ENCODE assay signal across 25 cellular contexts in genomic region chr3:142881445-142882224, GRCh38. TPM values are rescaled to one million over a fixed set of nuclear protein-coding genes. Genes with fewer than 3 reads are reported as not detected.
DNase-seq lines count a peak whose midpoint lies in the region; ATAC-seq, FAIRE-seq and TF ChIP-seq lines count a peak whose summit lies in the region.
"Had no signal": no experiment of that assay in that cellular context is flagged by ENCODE, and none has a peak within 500 bp of the region (broad histone marks: within the 10 kb centered on the region; RNA-seq: fewer than 3 reads in every experiment).

No MANE protein-coding gene starts in this region.

- H3K27ac ChIP-seq in HepG2 (ENCODE audit: extremely low read length, insufficient read depth, low read length) (no peak overlapping the region), right lobe of liver (no peak overlapping the region), K562 (ENCODE audit: extremely low read depth, low read depth, low read length) (no peak overlapping the region)
- H3K27ac ChIP-seq: 22Rv1; BLaER1 treated with 17β-estradiol and CSF1 and Interleukin-3, amounts not matched to agents 10 nM and 100 nM; GM23248 had no signal

- H3K79me2 ChIP-seq in HepG2 (ENCODE audit: insufficient read depth, low read length) (no peaks in the 10 kb centered on the region), K562 (ENCODE audit: control insufficient read depth, insufficient read depth, low read length) (no peaks in the 10 kb centered on the region)

- TF ChIP-seq EP300 in HepG2 (IDR thresholded peaks at IDR 0.05; ENCODE audit: low read depth in 2 of 2, low read length in 2 of 2) (no peak), HepG2 (CRISPR knock-in tag; IDR thresholded peaks at IDR 0.05; ENCODE audit: borderline replicate concordance) (no peak), K562 (IDR thresholded peaks at IDR 0.05; ENCODE audit: low read length) (no peak)

- H3K27me3 ChIP-seq in HepG2 (ENCODE audit: control insufficient read depth in 1 of 2, insufficient read depth in 2 of 2, low read length in 2 of 2) = peaks cover 0 to 14% of the 10 kb centered on the region in 2 experiments; a peak in 2 of 5 replicates
- no peaks in the 10 kb centered on the region for H3K27me3 ChIP-seq in right lobe of liver
- no peaks in the 10 kb centered on the region; a peak in 1 of 5 replicates for H3K27me3 ChIP-seq in K562 (ENCODE audit: control insufficient read depth in 2 of 2, insufficient read depth in 2 of 2, low read length in 2 of 2)
- H3K27me3 ChIP-seq: BE2C; BLaER1 treated with 17β-estradiol and CSF1 and Interleukin-3, amounts not matched to agents 10 nM and 100 nM had no signal

- POLR2A ChIA-PET in HepG2 (lab: Yijun Ruan, JAX) (no interaction called here), K562 (lab: Yijun Ruan, JAX) (interaction anchor here (0.7 to 1.1 kb wide), 2 partner anchors 12 to 76 kb away, joined by 3 read pairs; no protein-coding TSS in a partner anchor), HEK293T (lab: Yijun Ruan, JAX) (no interaction called here)

- H3K36me3 Mint-ChIP-seq in effector memory CD8-positive, alpha-beta T cell (ENCODE audit: insufficient read depth) = no peaks in the 10 kb centered on the region
- H3K36me3 Mint-ChIP-seq: CD14-positive monocyte; CD8-positive, alpha-beta memory T cell had no signal

- no peaks in the 10 kb centered on the region for H3K9me3 ChIP-seq in HepG2 (ENCODE audit: low read length)
- no peaks in the 10 kb centered on the region for H3K9me3 ChIP-seq in right lobe of liver
- no peaks in the 10 kb centered on the region for H3K9me3 ChIP-seq in K562 (replicated peaks; ENCODE audit: control insufficient read depth, insufficient read depth, low read depth, low read length)
- no peaks in the 10 kb centered on the region for H3K9me3 ChIP-seq in mucosa of descending colon
- H3K9me3 ChIP-seq: BE2C; BLaER1 treated with 17β-estradiol and CSF1 and Interleukin-3, amounts not matched to agents 10 nM and 100 nM had no signal

- no peaks in the 10 kb centered on the region for H3K4me1 Mint-ChIP-seq in effector memory CD8-positive, alpha-beta T cell (ENCODE audit: low read depth in 2 of 2)
- H3K4me1 Mint-ChIP-seq: CD8-positive, alpha-beta memory T cell; H9 had no signal

- H3K9ac ChIP-seq in HepG2 (ENCODE audit: insufficient read depth, low read depth, low read length) (no peak overlapping the region), K562 (ENCODE audit: insufficient read depth in 1 of 2, low read depth in 2 of 2, low read length in 2 of 2) (no peak overlapping the region)
- H3K9ac ChIP-seq: BLaER1 treated with 17β-estradiol and CSF1 and Interleukin-3, amounts not matched to agents 10 nM and 100 nM; GM23248 had no signal

- H3K9me1 ChIP-seq in K562 (ENCODE audit: control insufficient read depth, insufficient read depth, low read length) = no peaks in the 10 kb centered on the region

- no peaks in the 10 kb centered on the region for H3K9me3 Mint-ChIP-seq in effector memory CD8-positive, alpha-beta T cell
- H3K9me3 Mint-ChIP-seq: CD14-positive monocyte; CD4-positive, alpha-beta T cell; CD8-positive, alpha-beta memory T cell; H9 had no signal

- no peak overlapping the region for H3K27ac Mint-ChIP-seq in effector memory CD8-positive, alpha-beta T cell
- H3K27ac Mint-ChIP-seq: CD14-positive monocyte; CD4-positive, alpha-beta T cell; CD8-positive, alpha-beta memory T cell had no signal

- H4K20me1 ChIP-seq in HepG2 (ENCODE audit: insufficient read depth, low read length) = no peaks in the 10 kb centered on the region
- H4K20me1 ChIP-seq in K562 (replicated peaks; ENCODE audit: control insufficient read depth, insufficient read depth, low read length) = no peaks in the 10 kb centered on the region
- H4K20me1 ChIP-seq: BLaER1 treated with 17β-estradiol and CSF1 and Interleukin-3, amounts not matched to agents 10 nM and 100 nM had no signal

- TF ChIP-seq CTCF in HepG2 (CRISPR knock-in tag; IDR thresholded peaks at IDR 0.05) (no peak), right lobe of liver (IDR thresholded peaks at IDR 0.05) (no peak), K562 (IDR thresholded peaks at IDR 0.05 in 2 of 3, conservative IDR thresholded peaks at IDR 0.05 in 1 of 3; ENCODE audit: insufficient read depth in 2 of 3, low read depth in 1 of 3, low read length in 3 of 3) (no peak), mucosa of descending colon (IDR thresholded peaks at IDR 0.05) (no peak)

- H3K36me3 ChIP-seq in HepG2 (replicated peaks in 1 of 2; ENCODE audit: control insufficient read depth in 1 of 2, insufficient read depth in 2 of 2, low read length in 2 of 2) (no peaks in the 10 kb centered on the region), right lobe of liver (no peaks in the 10 kb centered on the region), K562 (ENCODE audit: control insufficient read depth, insufficient read depth, low read length) (no peaks in the 10 kb centered on the region), mucosa of descending colon (ENCODE audit: low read depth) (no peaks in the 10 kb centered on the region)
- H3K36me3 ChIP-seq: BE2C; BLaER1 treated with 17β-estradiol and CSF1 and Interleukin-3, amounts not matched to agents 10 nM and 100 nM had no signal

- no peak for TF ChIP-seq RAD21 in HepG2 (CRISPR knock-in tag; IDR thresholded peaks at IDR 0.05)
- no peak for TF ChIP-seq RAD21 in K562 (CRISPR knock-in tag; conservative IDR thresholded peaks at IDR 0.05 in 1 of 2, IDR thresholded peaks at IDR 0.05 in 1 of 2)

- intact Hi-C loops in HepG2 (cut with micrococcal nuclease; ENCODE audit: unreplicated experiment) = no loop called here
- intact Hi-C loops in right lobe of liver (cut with DNase I) = no loop called here
- intact Hi-C loops in K562 (cut with micrococcal nuclease) = no loop called here
- intact Hi-C loops in mucosa of descending colon (cut with DNase I, micrococcal nuclease) = no loop called here

- H2AFZ ChIP-seq in HepG2 (ENCODE audit: low read length) (no peak overlapping the region), K562 (ENCODE audit: low read depth, low read length) (no peak overlapping the region)
- H2AFZ ChIP-seq: GM23248 had no signal

- no peak for TF ChIP-seq POLR2A in HepG2 (IDR thresholded peaks at IDR 0.05; ENCODE audit: insufficient read depth in 1 of 2, low read depth in 2 of 2, low read length in 2 of 2)
- TF ChIP-seq POLR2A in right lobe of liver (IDR thresholded peaks at IDR 0.05) = no peak
- TF ChIP-seq POLR2A in K562 (conservative IDR thresholded peaks at IDR 0.05) = no peak

- no peak for DNase-seq in HepG2 (ENCODE audit: low spot score)
- DNase-seq in right lobe of liver = no peak
- DNase-seq in K562 (ENCODE audit: extremely low read depth in 1 of 4, low spot score in 3 of 4) = no peak
- no peak for DNase-seq in mucosa of descending colon
- DNase-seq in HEK293T (ENCODE audit: extremely low spot score) = no peak
- DNase-seq in effector memory CD8-positive, alpha-beta T cell = no peak
- DNase-seq: ACHN; AML-193; BE2C; CD4-positive, alpha-beta T cell; CD8-positive, alpha-beta memory T cell; DMS 273 treated with DMSO at 0.1 percent for 48 hours; DMS79; EL; GDM1; GM23248; H9 had no signal

- ATAC-seq in HepG2 (no peak), right lobe of liver (no peak), K562 (no peak), mucosa of descending colon (peak; percentile 76)
- ATAC-seq in effector memory CD8-positive, alpha-beta T cell (replicated peaks) = no peak
- ATAC-seq: GM12878, HCT116 had no signal

- H3K4me3 ChIP-seq in HepG2 (replicated peaks in 1 of 3; ENCODE audit: insufficient read depth in 1 of 3, low read depth in 2 of 3, low read length in 3 of 3) (no peak overlapping the region), right lobe of liver (no peak overlapping the region), K562 (no peak overlapping the region), mucosa of descending colon (no peak overlapping the region)
- H3K4me3 ChIP-seq: BLaER1 treated with 17β-estradiol and CSF1 and Interleukin-3, amounts not matched to agents 10 nM and 100 nM; GM12878; GM23248 had no signal

- no peak overlapping the region for H3K4me3 Mint-ChIP-seq in effector memory CD8-positive, alpha-beta T cell
- H3K4me3 Mint-ChIP-seq: CD14-positive monocyte; CD4-positive, alpha-beta T cell; CD8-positive, alpha-beta memory T cell; H9 had no signal

- CTCF ChIA-PET in HepG2 (lab: Yijun Ruan, JAX; ENCODE audit: low intra/inter-chr PET ratio, low total read pairs) = no interaction called here
- CTCF ChIA-PET in K562 (lab: Yijun Ruan, JAX; ENCODE audit: low intra/inter-chr PET ratio) = no interaction called here
- CTCF ChIA-PET in HEK293T (lab: Yijun Ruan, JAX) = no interaction called here

- 48% methylated on average over 6 of the region's 6 CpGs for WGBS in HepG2 (ENCODE audit: low lambda C conversion rate)
- 87% methylated on average over 6 of the region's 6 CpGs for WGBS in right lobe of liver (ENCODE audit: insufficient coverage, low coverage, low lambda C conversion rate, missing lambda C conversion rate)
- whole genome bisulfite sequencing in K562 (ENCODE audit: insufficient coverage, low coverage, missing lambda C conversion rate) = 28% methylated on average over 6 of the region's 6 CpGs

- in situ Hi-C loops in HepG2 (cut with HindIII; ENCODE audit: extremely low pct_ligation_motif_present, low pct_unique_long_range_greater_than_20kb) (no loop called here), K562 (cut with MboI) (no loop called here)

- no peak overlapping the region for H3K4me2 ChIP-seq in HepG2 (ENCODE audit: low read depth, low read length)
- H3K4me2 ChIP-seq in K562 (ENCODE audit: insufficient read depth, low read length) = no peak overlapping the region
- H3K4me2 ChIP-seq: BLaER1 treated with 17β-estradiol and CSF1 and Interleukin-3, amounts not matched to agents 10 nM and 100 nM had no signal

- BruUV-seq in HepG2 (replicated peaks; lab: Mats Ljungman, UMichigan) (no TSS peak), K562 (replicated peaks; lab: Mats Ljungman, UMichigan) (no TSS peak)

- no peaks in the 10 kb centered on the region for H3K4me1 ChIP-seq in HepG2 (ENCODE audit: insufficient read depth, low read length)
- no peaks in the 10 kb centered on the region for H3K4me1 ChIP-seq in right lobe of liver
- H3K4me1 ChIP-seq in K562 (replicated peaks in 1 of 2; ENCODE audit: control insufficient read depth in 2 of 2, insufficient read depth in 2 of 2, low read length in 2 of 2) = peaks cover 0 to 8% of the 10 kb centered on the region in 2 experiments; a peak in 1 of 5 replicates
- no peaks in the 10 kb centered on the region for H3K4me1 ChIP-seq in mucosa of descending colon (ENCODE audit: low read depth)
- H3K4me1 ChIP-seq: BE2C had no signal

- H3K27me3 Mint-ChIP-seq in effector memory CD8-positive, alpha-beta T cell = peaks cover 40 to 58% of the 10 kb centered on the region in 2 donors

- FAIRE-seq in HepG2 (lab: Jason Lieb, UNC) (no peak), K562 (lab: Jason Lieb, UNC) (no peak)
- FAIRE-seq: A204.1, D721Med, GM12878, GM19239 had no signal

RNA-seq across cellular contexts. Expression of gene PCOLCE2, which starts 7.2 kb away (rescaled TPM):
- total RNA-seq in HepG2 (2016; rRNA removed; fragmentation: Illumina TruSeq; extraction: Trizol) (1.1 and 2.0 TPM in 2 replicates), right lobe of liver (1 to 10 TPM; 1.8 to 9.7 (median 3.8) TPM), K562 (2014; rRNA removed) (0.73 and 0.86 TPM in 2 replicates), K562 (2014; rRNA removed; fragmentation: Illumina TruSeq; extraction: Trizol) (0.65 and 0.83 TPM in 2 replicates), K562 (2015; rRNA removed; fragmentation: Illumina TruSeq; extraction: Trizol) (0.40 and 0.49 TPM in 2 replicates), K562 (2021) (0.49 and 1.0 TPM in 2 replicates), mucosa of descending colon (1 to 10 TPM; 1.5 to 8.4 (median 2.3) TPM)
- 0.40 and 0.71 TPM in 2 replicates for total RNA-seq in HepG2 (2016; cell fraction: cytosol; rRNA removed; fragmentation: Illumina TruSeq; extraction: Trizol; ENCODE audit: low read depth)
- 2.0 and 2.1 TPM in 2 replicates for total RNA-seq in HepG2 (2016; cell fraction: insoluble cytoplasmic fraction; rRNA removed; fragmentation: Illumina TruSeq; extraction: Trizol)
- total RNA-seq in HepG2 (2016; cell fraction: membrane; rRNA removed; fragmentation: Illumina TruSeq; extraction: Trizol) = 0.71 and 1.1 TPM in 2 replicates
- 1.5 and 2.6 TPM in 2 replicates for total RNA-seq in HepG2 (2016; cell fraction: nucleus; rRNA removed; fragmentation: Illumina TruSeq; extraction: Trizol)
- polyA plus RNA-seq in HepG2 (2011; rRNA removed) (0.71 and 0.74 TPM in 2 replicates), K562 (2011; rRNA removed) (1.1 and 1.2 TPM in 2 replicates), K562 (2014; fragmentation: Illumina TruSeq; extraction: Trizol) (0.64 and 0.72 TPM in 2 replicates), K562 (2014; fragmentation: Nextera tagmentation; extraction: Ambion mirVana) (under 1 TPM; 0.18 to 0.39 TPM), K562 (2014; rRNA removed) (0.59 and 1.2 TPM in 2 replicates)
- polyA plus RNA-seq in HepG2 (2011; cell fraction: cytosol; rRNA removed) = 0.46 and 1.2 TPM in 2 replicates
- 0.55 and 0.87 TPM in 2 replicates for polyA plus RNA-seq in HepG2 (2011; cell fraction: nucleus; rRNA removed)
- polyA plus RNA-seq in HepG2 (2012) = 0.87 and 2.5 TPM in 2 replicates
- 0.47 and 1.1 TPM in 2 replicates for polyA plus RNA-seq in HepG2 (2016; cell fraction: cytosol; fragmentation: Illumina TruSeq; extraction: Trizol; ENCODE audit: low read depth)
- polyA plus RNA-seq in HepG2 (2016; cell fraction: insoluble cytoplasmic fraction; fragmentation: Illumina TruSeq; extraction: Trizol; ENCODE audit: low read depth) = 1.1 and 1.3 TPM in 2 replicates
- 1.00 and 1.6 TPM in 2 replicates for polyA plus RNA-seq in HepG2 (2016; cell fraction: membrane; fragmentation: Illumina TruSeq; extraction: Trizol; ENCODE audit: low read depth)
- 3.8 and 6.0 TPM in 2 replicates for polyA plus RNA-seq in HepG2 (2016; cell fraction: nucleus; fragmentation: Illumina TruSeq; extraction: Trizol; ENCODE audit: insufficient read depth, low read depth)
- 0.60 and 25.3 TPM in 2 replicates for polyA minus RNA-seq in HepG2 (2011; rRNA and poly(A)+ RNA removed; ENCODE audit: low replicate concordance)
- polyA minus RNA-seq in HepG2 (2011; cell fraction: cytosol; rRNA and poly(A)+ RNA removed) = 1.7 TPM in 1 of 2 replicates, not detected in the other
- polyA minus RNA-seq in HepG2 (2011; cell fraction: nucleus; rRNA and poly(A)+ RNA removed) = 0.52 and 1.5 TPM in 2 replicates
- total RNA-seq in K562 (2011; cell fraction: chromatin; rRNA removed; ENCODE audit: low replicate concordance) = 4.6 and 8.1 TPM in 2 replicates
- total RNA-seq in K562 (2011; cell fraction: nucleolus; rRNA removed) = 3.2 and 3.3 TPM in 2 replicates
- total RNA-seq in K562 (2011; cell fraction: nucleoplasm; rRNA removed) = 6.0 and 6.3 TPM in 2 replicates
- 0.58 and 0.73 TPM in 2 replicates for polyA plus RNA-seq in K562 (2011; cell fraction: cytosol; rRNA removed)
- 0.76 and 0.98 TPM in 2 replicates for polyA plus RNA-seq in K562 (2011; cell fraction: nucleus; rRNA removed)
- polyA plus RNA-seq in K562 (2012) = 0.18 and 0.29 TPM in 2 replicates
- polyA minus RNA-seq in K562 (2011; rRNA and poly(A)+ RNA removed) = 0.91 and 1.2 TPM in 2 replicates
- polyA minus RNA-seq in K562 (2011; cell fraction: cytosol; rRNA and poly(A)+ RNA removed) = not detected in 2 replicates
- polyA minus RNA-seq in K562 (2011; cell fraction: nucleus; rRNA and poly(A)+ RNA removed) = 0.33 and 1.3 TPM in 2 replicates
- total RNA-seq: CD4-positive, alpha-beta T cell; CD8-positive, alpha-beta memory T cell had no signal
- polyA plus RNA-seq: CD14-positive monocyte; CD8-positive, alpha-beta memory T cell had no signal
